In genomic region chr10:126903646-126904360, GRCh38 we compare ENCODE assay signal across 21 cellular contexts. TPM values are rescaled to one million over a fixed set of nuclear protein-coding genes. Genes with fewer than 3 reads are reported as not detected.
DNase-seq lines count a peak whose midpoint lies in the region; ATAC-seq, FAIRE-seq and TF ChIP-seq lines count a peak whose summit lies in the region.
"Had no signal": no experiment of that assay in that cellular context is flagged by ENCODE, and none has a peak within 500 bp of the region (broad histone marks: within the 10 kb centered on the region; RNA-seq: fewer than 3 reads in every experiment).

No MANE protein-coding gene starts in this region.

- H3K4me2 ChIP-seq in SK-N-SH = peak overlapping the region; percentile 99; the same call in 1 of the 2 replicates

- no peak overlapping the region for H3K27ac Mint-ChIP-seq in type B pancreatic cell
- H3K27ac Mint-ChIP-seq in stimulated activated naive B cell treated with anti-CD40 and anti-IgM and Interleukin-4, amounts not matched to agents 10 μg/mL and 1 μg/mL and 100 μg/mL, for 72 hours = no peak overlapping the region
- H3K27ac Mint-ChIP-seq: activated CD8-positive, alpha-beta T cell treated with anti-CD3 and anti-CD28 coated beads, Interleukin-2, amount 10 ng/mL, durations not matched to agents 7 days and 5 days; stimulated activated effector memory CD8-positive, alpha-beta T cell treated with anti-CD3 and anti-CD28 coated beads, Interleukin-12 subunit alpha, Interleukin-12 subunit beta, amount 100 ng/mL, for 72 hours had no signal

- CTCF ChIA-PET in SK-N-SH (lab: Yijun Ruan, JAX) = no interaction called here
- CTCF ChIA-PET in Panc1 (lab: Charles Lee) = no interaction called here

- DNase-seq in SK-N-SH (no peak), Panc1 (ENCODE audit: low read depth, low spot score) (no peak), type B pancreatic cell (ENCODE audit: extremely low spot score, unreplicated experiment) (no peak), D721Med (ENCODE audit: insufficient read length, low spot score) (no peak)
- no peak for DNase-seq in stimulated activated naive B cell treated with anti-CD40 and anti-IgM and Interleukin-4, amounts not matched to agents 10 μg/mL and 1 μg/mL and 100 μg/mL, for 72 hours
- DNase-seq: activated CD8-positive, alpha-beta T cell treated with anti-CD3 and anti-CD28 coated beads, Interleukin-2, amount 10 ng/mL, durations not matched to agents 7 days and 5 days; activated gamma-delta T cell treated with Interleukin-2 at 50 U/mL for 16 hours; brain microvascular endothelial cell; DND-41; left colon; NCI-H146; stimulated activated CD4-positive, alpha-beta T cell treated with anti-CD3 and anti-CD28 coated beads, Interleukin-2, amount 100 ng/mL, for 24 hours; T-helper 9 cell had no signal

- in situ Hi-C loops in Panc1 (cut with HindIII; ENCODE audit: low pct_unique_long_range_greater_than_20kb, low sequenced_read_pairs) = no loop called here

- no peaks in the 10 kb centered on the region for H3K9me3 Mint-ChIP-seq in type B pancreatic cell
- peaks cover 6 to 7% of the 10 kb centered on the region in 2 donors for H3K9me3 Mint-ChIP-seq in stimulated activated naive B cell treated with anti-CD40 and anti-IgM and Interleukin-4, amounts not matched to agents 10 μg/mL and 1 μg/mL and 100 μg/mL, for 72 hours

- no peak overlapping the region for H3K4me3 ChIP-seq in SK-N-SH (ENCODE audit: low read depth in 2 of 2, low read length in 1 of 2)
- H3K4me3 ChIP-seq in Panc1 (ENCODE audit: low read depth in 2 of 2, low read length in 2 of 2) = peak overlapping the region in 1 of 2 experiments; percentile 84; a peak in 2 of 4 replicates
- H3K4me3 ChIP-seq in iPS-20b (ENCODE audit: low read length) = peak overlapping the region; percentile 74; the same call in 1 of the 2 replicates

- TF ChIP-seq CTCF in SK-N-SH (IDR thresholded peaks at IDR 0.05) = no peak
- TF ChIP-seq CTCF in Panc1 (IDR thresholded peaks at IDR 0.05) = no peak
- no peak for TF ChIP-seq CTCF in type B pancreatic cell (conservative IDR thresholded peaks at IDR 0.05)
- no peak for TF ChIP-seq CTCF in D721Med (IDR thresholded peaks at IDR 0.05; ENCODE audit: insufficient read depth, missing control alignments)

- no peak for TF ChIP-seq EP300 in SK-N-SH (IDR thresholded peaks at IDR 0.05; ENCODE audit: borderline replicate concordance in 1 of 2, low read depth in 1 of 2, low read length in 1 of 2)

- H3K4me1 ChIP-seq in SK-N-SH (ENCODE audit: control insufficient read depth in 1 of 2, insufficient read depth in 2 of 2, low read depth in 1 of 2, low read length in 1 of 2) = peaks cover 9 to 14% of the 10 kb centered on the region in 2 experiments; a peak in 2 of 4 replicates
- H3K4me1 ChIP-seq in Panc1 (ENCODE audit: control insufficient read depth, insufficient read depth, low read length) = peaks cover 26% of the 10 kb centered on the region
- peaks cover 6% of the 10 kb centered on the region; the same call in 1 of the 2 replicates for H3K4me1 ChIP-seq in iPS-20b (ENCODE audit: insufficient read depth, low read length)
- H3K4me1 ChIP-seq: prostate gland had no signal

- H3K4me3 Mint-ChIP-seq in type B pancreatic cell = peak overlapping the region; percentile 27
- H3K4me3 Mint-ChIP-seq in stimulated activated naive B cell treated with anti-CD40 and anti-IgM and Interleukin-4, amounts not matched to agents 10 μg/mL and 1 μg/mL and 100 μg/mL, for 72 hours = no peak overlapping the region
- H3K4me3 Mint-ChIP-seq: activated CD8-positive, alpha-beta T cell treated with anti-CD3 and anti-CD28 coated beads, Interleukin-2, amount 10 ng/mL, durations not matched to agents 7 days and 5 days had no signal

- no peak for TF ChIP-seq RAD21 in SK-N-SH (IDR thresholded peaks at IDR 0.05; ENCODE audit: low read length)

- H3K9ac ChIP-seq in SK-N-SH (peak overlapping the region; percentile 80; the same call in 1 of the 2 replicates), iPS-20b (ENCODE audit: low read depth, low read length) (peak overlapping the region; percentile 65; the same call in 1 of the 2 replicates)

- POLR2A ChIA-PET in SK-N-SH (lab: Yijun Ruan, JAX) = no interaction called here
- POLR2A ChIA-PET in Panc1 (lab: Charles Lee) = no interaction called here

- intact Hi-C loops in Panc1 (cut with micrococcal nuclease; ENCODE audit: unreplicated experiment) = no loop called here

- TSS peak; percentile 54 for BruUV-seq in Panc1 (replicated peaks; lab: Mats Ljungman, UMichigan)

- no peaks in the 10 kb centered on the region for H3K9me2 ChIP-seq in SK-N-SH

- no peak overlapping the region for H2AFZ ChIP-seq in SK-N-SH (ENCODE audit: low read depth)

- H3K9me3 ChIP-seq in SK-N-SH = no peaks in the 10 kb centered on the region
- H3K9me3 ChIP-seq in Panc1 (ENCODE audit: control insufficient read depth, insufficient read depth, low read depth, low read length) = no peaks in the 10 kb centered on the region
- H3K9me3 ChIP-seq in iPS-20b (ENCODE audit: insufficient read depth, low read depth, low read length) = peaks cover 9% of the 10 kb centered on the region
- H3K9me3 ChIP-seq: prostate gland had no signal

- peaks cover 12% of the 10 kb centered on the region for H4K20me1 ChIP-seq in SK-N-SH (ENCODE audit: insufficient read depth)

- H3K27me3 Mint-ChIP-seq in type B pancreatic cell = peaks cover 3% of the 10 kb centered on the region
- H3K27me3 Mint-ChIP-seq in stimulated activated naive B cell treated with anti-CD40 and anti-IgM and Interleukin-4, amounts not matched to agents 10 μg/mL and 1 μg/mL and 100 μg/mL, for 72 hours = peaks cover 32 to 48% of the 10 kb centered on the region in 2 donors

- no peak for ATAC-seq in SK-N-SH treated with all-trans-retinoic acid at 6 μM for 48 hours
- no peak for ATAC-seq in Panc1
- no peak for ATAC-seq in HG03135 (IDR thresholded peaks at IDR 0.05; ENCODE audit: unreplicated experiment)
- ATAC-seq in stimulated activated naive B cell treated with anti-CD40 and anti-IgM and Interleukin-4, amounts not matched to agents 10 μg/mL and 1 μg/mL and 100 μg/mL, for 72 hours (replicated peaks) = no peak
- ATAC-seq: activated CD4-positive, CD25-positive, alpha-beta regulatory T cell treated with anti-CD3 and anti-CD28 coated beads, Interleukin-2, amount 50 U/mL, for 24 hours; activated CD8-positive, alpha-beta T cell treated with anti-CD3 and anti-CD28 coated beads, Interleukin-2, amount 10 ng/mL, durations not matched to agents 7 days and 5 days; stimulated activated effector memory CD8-positive, alpha-beta T cell treated with anti-CD3 and anti-CD28 coated beads, Interleukin-12 subunit alpha, Interleukin-12 subunit beta, amount 100 ng/mL, for 72 hours had no signal

- H3F3A ChIP-seq in SK-N-SH (replicated peaks; ENCODE audit: insufficient read depth) = no peaks in the 10 kb centered on the region

- WGBS in SK-N-SH (ENCODE audit: low lambda C conversion rate) = 87% methylated on average over 11 of the region's 12 CpGs

- H3K27ac ChIP-seq in SK-N-SH (ENCODE audit: low read depth in 2 of 2, low read length in 1 of 2) = no peak overlapping the region
- H3K27ac ChIP-seq in Panc1 (ENCODE audit: low read length) = peak overlapping the region; percentile 78; the same call in 1 of the 2 replicates
- H3K27ac ChIP-seq in iPS-20b (ENCODE audit: low read length) = no peak overlapping the region
- H3K27ac ChIP-seq: brain microvascular endothelial cell, prostate gland had no signal

- H3K27me3 ChIP-seq in SK-N-SH (ENCODE audit: insufficient read depth) (no peaks in the 10 kb centered on the region), Panc1 (ENCODE audit: control insufficient read depth, insufficient read depth, low read length) (no peaks in the 10 kb centered on the region), iPS-20b (ENCODE audit: insufficient read depth, low read length) (no peaks in the 10 kb centered on the region; the same call in 1 of the 2 replicates)
- H3K27me3 ChIP-seq: brain microvascular endothelial cell had no signal

- H3K36me3 Mint-ChIP-seq in type B pancreatic cell = peaks cover 24% of the 10 kb centered on the region
- H3K36me3 Mint-ChIP-seq in stimulated activated naive B cell treated with anti-CD40 and anti-IgM and Interleukin-4, amounts not matched to agents 10 μg/mL and 1 μg/mL and 100 μg/mL, for 72 hours = peaks cover 5 to 6% of the 10 kb centered on the region in 2 donors
- H3K36me3 Mint-ChIP-seq: stimulated activated effector memory CD8-positive, alpha-beta T cell treated with anti-CD3 and anti-CD28 coated beads, Interleukin-12 subunit alpha, Interleukin-12 subunit beta, amount 100 ng/mL, for 72 hours had no signal

- H3K36me3 ChIP-seq in SK-N-SH (replicated peaks in 1 of 2; ENCODE audit: control insufficient read depth in 1 of 2, insufficient read depth in 2 of 2, low read length in 1 of 2) = peaks cover 0 to 3% of the 10 kb centered on the region in 2 experiments
- H3K36me3 ChIP-seq in Panc1 (ENCODE audit: control insufficient read depth, insufficient read depth, low read length) = no peaks in the 10 kb centered on the region; the same call in 1 of the 2 replicates
- H3K36me3 ChIP-seq in iPS-20b (ENCODE audit: insufficient read depth, low read depth, low read length) = peaks cover 30% of the 10 kb centered on the region; the same call in 1 of the 2 replicates
- H3K36me3 ChIP-seq: brain microvascular endothelial cell, prostate gland had no signal

- FAIRE-seq in D721Med (lab: Jason Lieb, UNC) = no peak
- FAIRE-seq: colon, GM12891 had no signal

- H3K79me2 ChIP-seq in SK-N-SH (ENCODE audit: insufficient read depth) = peaks cover 42% of the 10 kb centered on the region

- peaks cover 32% of the 10 kb centered on the region for H3K4me1 Mint-ChIP-seq in type B pancreatic cell (ENCODE audit: unreplicated experiment)
- H3K4me1 Mint-ChIP-seq in stimulated activated naive B cell treated with anti-CD40 and anti-IgM and Interleukin-4, amounts not matched to agents 10 μg/mL and 1 μg/mL and 100 μg/mL, for 72 hours = peaks cover 0 to 5% of the 10 kb centered on the region in 2 donors

TF ChIP-seq in SK-N-SH treated with all-trans-retinoic acid at 6 μM for 48 hours, 23 proteins besides CTCF, POLR2A, EP300 and RAD21 (continues in another document):
- no peak for TF ChIP-seq ZNF8 (CRISPR knock-in tag; IDR thresholded peaks at IDR 0.05)
- TF ChIP-seq ESRRG (CRISPR knock-in tag; IDR thresholded peaks at IDR 0.05) = no peak
- no peak for TF ChIP-seq GLIS3 (CRISPR knock-in tag; IDR thresholded peaks at IDR 0.05)
- no peak for TF ChIP-seq CSDC2 (CRISPR knock-in tag; IDR thresholded peaks at IDR 0.05)

RNA-seq across cellular contexts. Expression of gene DOCK1, which starts 1.4 kb away (rescaled TPM):
- polyA plus RNA-seq in SK-N-SH (2012; rRNA removed) = 15.5 and 15.6 TPM in 2 replicates
- 20.8 and 21.1 TPM in 2 replicates for polyA plus RNA-seq in SK-N-SH (2012; cell fraction: cytosol; rRNA removed)
- polyA plus RNA-seq in SK-N-SH (2012; cell fraction: nucleus; rRNA removed) = 15.1 and 19.9 TPM in 2 replicates
- 67.6 TPM for total RNA-seq in Panc1 (2021; ENCODE audit: unreplicated experiment)
- 42.9 TPM for polyA plus RNA-seq in Panc1 (2012; ENCODE audit: insufficient read length)
- 61.6 and 67.4 TPM in 2 replicates for total RNA-seq in type B pancreatic cell (ENCODE audit: low replicate concordance)
- total RNA-seq: activated CD8-positive, alpha-beta T cell treated with anti-CD3 and anti-CD28 coated beads, Interleukin-2, amount 10 ng/mL, durations not matched to agents 7 days and 5 days had no signal
